9 cellular contexts compared by ENCODE assay signal in genomic region chr7:44258865-44259546, GRCh38. TPM values are rescaled to one million over a fixed set of nuclear protein-coding genes. Genes with fewer than 3 reads are reported as not detected.
DNase-seq lines count a peak whose midpoint lies in the region; ATAC-seq, FAIRE-seq and TF ChIP-seq lines count a peak whose summit lies in the region.
"Had no signal": no experiment of that assay in that cellular context is flagged by ENCODE, and none has a peak within 500 bp of the region (broad histone marks: within the 10 kb centered on the region; RNA-seq: fewer than 3 reads in every experiment).

No MANE protein-coding gene starts in this region.

- no peak for TF ChIP-seq POLR2A in adrenal gland (IDR thresholded peaks at IDR 0.05)

- H3K4me1 Mint-ChIP-seq in stimulated activated naive B cell treated with anti-CD40 and anti-IgM and Interleukin-4, amounts not matched to agents 10 μg/mL and 1 μg/mL and 100 μg/mL, for 72 hours, result peaks cover 48 to 72% of the 10 kb centered on the region in 2 donors
- peaks cover 4% of the 10 kb centered on the region for H3K4me1 Mint-ChIP-seq in endothelial cell (ENCODE audit: unreplicated experiment)

- peaks cover 2 to 6% of the 10 kb centered on the region in 2 donors for H3K9me3 Mint-ChIP-seq in stimulated activated naive B cell treated with anti-CD40 and anti-IgM and Interleukin-4, amounts not matched to agents 10 μg/mL and 1 μg/mL and 100 μg/mL, for 72 hours
- no peaks in the 10 kb centered on the region for H3K9me3 Mint-ChIP-seq in endothelial cell (ENCODE audit: unreplicated experiment)

- peak overlapping the region; percentile 94 for H3K27ac Mint-ChIP-seq in stimulated activated naive B cell treated with anti-CD40 and anti-IgM and Interleukin-4, amounts not matched to agents 10 μg/mL and 1 μg/mL and 100 μg/mL, for 72 hours
- H3K27ac Mint-ChIP-seq in endothelial cell (ENCODE audit: unreplicated experiment), result no peak overlapping the region

- 58 to 92% (median 85%) methylated on average over 3 to 14 of the region's 14 CpGs for WGBS in adrenal gland, 4 donors
- 93% methylated on average over 14 of the region's 14 CpGs for WGBS in hepatocyte (ENCODE audit: low lambda C conversion rate, missing lambda C conversion rate)

- TF ChIP-seq CTCF in RWPE2 (IDR thresholded peaks at IDR 0.05; ENCODE audit: poor library complexity, severe bottlenecking) (no peak), adrenal gland (IDR thresholded peaks at IDR 0.05) (no peak), hepatocyte (IDR thresholded peaks at IDR 0.05; ENCODE audit: poor library complexity) (no peak), endothelial cell (IDR thresholded peaks at IDR 0.05; ENCODE audit: unreplicated experiment) (no peak)

- peaks cover 49% of the 10 kb centered on the region for H3K4me1 ChIP-seq in RWPE2 (ENCODE audit: insufficient read depth, poor library complexity, severe bottlenecking)
- peaks cover 25 to 34% of the 10 kb centered on the region in 2 donors for H3K4me1 ChIP-seq in adrenal gland (replicated peaks in 1 of 2)
- H3K4me1 ChIP-seq in hepatocyte (ENCODE audit: insufficient read depth), result peaks cover 36% of the 10 kb centered on the region

- no peaks in the 10 kb centered on the region for H3K79me2 ChIP-seq in hepatocyte

- H3K9me3 ChIP-seq in RWPE2 (ENCODE audit: severe bottlenecking), result no peaks in the 10 kb centered on the region
- no peaks in the 10 kb centered on the region for H3K9me3 ChIP-seq in adrenal gland (replicated peaks in 1 of 3)
- no peaks in the 10 kb centered on the region for H3K9me3 ChIP-seq in hepatocyte (ENCODE audit: low read depth)

- H3K27me3 Mint-ChIP-seq in stimulated activated naive B cell treated with anti-CD40 and anti-IgM and Interleukin-4, amounts not matched to agents 10 μg/mL and 1 μg/mL and 100 μg/mL, for 72 hours, result no peaks in the 10 kb centered on the region
- H3K27me3 Mint-ChIP-seq in endothelial cell (ENCODE audit: unreplicated experiment), result peaks cover 10% of the 10 kb centered on the region

- no peaks in the 10 kb centered on the region for H3K9me2 ChIP-seq in hepatocyte (replicated peaks; ENCODE audit: insufficient read depth)

- H3K4me3 Mint-ChIP-seq in stimulated activated naive B cell treated with anti-CD40 and anti-IgM and Interleukin-4, amounts not matched to agents 10 μg/mL and 1 μg/mL and 100 μg/mL, for 72 hours, result peak overlapping the region; percentile 23 to 28
- H3K4me3 Mint-ChIP-seq in endothelial cell (ENCODE audit: unreplicated experiment), result no peak overlapping the region

- no peak for ATAC-seq in RWPE2 (ENCODE audit: low read depth)
- ATAC-seq in stimulated activated naive B cell treated with anti-CD40 and anti-IgM and Interleukin-4, amounts not matched to agents 10 μg/mL and 1 μg/mL and 100 μg/mL, for 72 hours (replicated peaks), result no peak

- DNase-seq in RWPE2 (ENCODE audit: low spot score) (no peak), adrenal gland (no peak), hepatocyte (ENCODE audit: low spot score) (no peak), RCC 7860 (ENCODE audit: low spot score) (no peak), HCEC 1CT (no peak), endothelial cell (ENCODE audit: low spot score) (no peak), NCI-H1417 treated with DMSO at 0.1 percent for 48 hours (lab: John Stamatoyannopoulos, UW) (no peak)
- no peak for DNase-seq in stimulated activated naive B cell treated with anti-CD40 and anti-IgM and Interleukin-4, amounts not matched to agents 10 μg/mL and 1 μg/mL and 100 μg/mL, for 72 hours
- DNase-seq: H7 had no signal

- no peak overlapping the region for H3K4me3 ChIP-seq in RWPE2 (ENCODE audit: severe bottlenecking)
- H3K4me3 ChIP-seq in adrenal gland, result no peak overlapping the region
- no peak overlapping the region for H3K4me3 ChIP-seq in hepatocyte

- no peak overlapping the region for H3K4me2 ChIP-seq in hepatocyte

- peak overlapping the region; percentile 74 for H3K27ac ChIP-seq in RWPE2 (ENCODE audit: poor library complexity, severe bottlenecking)
- H3K27ac ChIP-seq in adrenal gland, result peak overlapping the region in 4 of 5 donors; percentile 36 to 89 (median 66)
- peak overlapping the region; percentile 58 for H3K27ac ChIP-seq in hepatocyte

- H3K36me3 Mint-ChIP-seq in stimulated activated naive B cell treated with anti-CD40 and anti-IgM and Interleukin-4, amounts not matched to agents 10 μg/mL and 1 μg/mL and 100 μg/mL, for 72 hours, result no peaks in the 10 kb centered on the region
- no peaks in the 10 kb centered on the region for H3K36me3 Mint-ChIP-seq in endothelial cell (ENCODE audit: low read depth, unreplicated experiment)

- H3K27me3 ChIP-seq in RWPE2 (ENCODE audit: insufficient read depth, poor library complexity, severe bottlenecking), result no peaks in the 10 kb centered on the region
- peaks cover 5% of the 10 kb centered on the region for H3K27me3 ChIP-seq in adrenal gland
- no peaks in the 10 kb centered on the region for H3K27me3 ChIP-seq in hepatocyte

- H2AFZ ChIP-seq in hepatocyte, result no peak overlapping the region

- no peak for FAIRE-seq in RCC 7860 (lab: Jason Lieb, UNC)

- H4K20me1 ChIP-seq in hepatocyte (ENCODE audit: insufficient read depth, poor library complexity, severe bottlenecking), result no peaks in the 10 kb centered on the region

- intact Hi-C loops in adrenal gland (cut with DNase I), result no loop called here

- no peaks in the 10 kb centered on the region for H3K36me3 ChIP-seq in RWPE2 (ENCODE audit: low read depth)
- no peaks in the 10 kb centered on the region for H3K36me3 ChIP-seq in adrenal gland (replicated peaks in 1 of 2)
- H3K36me3 ChIP-seq in hepatocyte (replicated peaks; ENCODE audit: insufficient read depth, low read depth), result no peaks in the 10 kb centered on the region

RNA-seq across cellular contexts. Expression of gene YKT6, which starts 58.2 kb away (rescaled TPM):
- total RNA-seq in adrenal gland, result 10 to 100 TPM; 47.6 to 94.7 (median 55.8) TPM
- polyA plus RNA-seq in adrenal gland, result 10 to 100 TPM; 32.8 to 93.6 (median 35.7) TPM
- 86.9 and 88.9 TPM in 2 replicates for total RNA-seq in hepatocyte
- 69.3 and 75.7 TPM in 2 replicates for polyA plus RNA-seq in hepatocyte
- 98.4 TPM for total RNA-seq in endothelial cell (ENCODE audit: unreplicated experiment)
